In genomic region chr2:211516537-211516936, GRCh38 we compare ENCODE assay signal across 21 cellular contexts.
"Had no signal": no experiment of that assay in that cellular context is flagged by ENCODE, and none has a peak within 500 bp of the region (broad histone marks: within the 10 kb centered on the region; RNA-seq: fewer than 3 reads in every experiment).

No MANE protein-coding gene starts in this region.

- H3K4me3 Mint-ChIP-seq: T-helper 17 cell had no signal

- H3K27ac Mint-ChIP-seq: T-helper 17 cell had no signal

- H3K4me1 Mint-ChIP-seq: T-helper 17 cell had no signal

- H3K4me1 ChIP-seq: SJCRH30 had no signal

- H3K36me3 ChIP-seq: SJCRH30 had no signal

- H3K27me3 ChIP-seq: SJCRH30 had no signal

- ATAC-seq: SK-N-SH treated with all-trans-retinoic acid at 6 μM for 48 hours, T-helper 17 cell had no signal

- DNase-seq: KBM-7; NCI-H1092; NCI-H1105 treated with DMSO at 0.1 percent for 48 hours; NCI-H1417 treated with DMSO at 0.1 percent for 48 hours; NCI-H146; NCI-H1694 treated with DMSO at 0.1 percent for 48 hours; NCI-H1930; NCI-H2081; NCI-H2107; NCI-H2227 treated with DMSO at 0.1 percent for 48 hours; NCI-H524; NCI-H526 treated with DMSO at 0.1 percent for 48 hours; NCI-H748 treated with DMSO at 0.1 percent for 48 hours; NK-92 treated with Interleukin-12 subunit alpha and Interleukin-12 subunit beta, amount 100 ng/mL, for 24 hours; Right ventricle myocardium superior; RPMI8226; SJCRH30; T-helper 1 cell; T-helper 17 cell had no signal

- H3K4me3 ChIP-seq: SJCRH30 had no signal

- FAIRE-seq: RCC 7860 had no signal

- H3K9me3 ChIP-seq: SJCRH30 had no signal

- H3K27ac ChIP-seq: SJCRH30 had no signal

- H3K27me3 Mint-ChIP-seq: T-helper 17 cell had no signal
